24 cellular contexts compared by ENCODE assay signal in genomic region chr7:44497151-44498013, GRCh38. TPM values are rescaled to one million over a fixed set of nuclear protein-coding genes. Genes with fewer than 3 reads are reported as not detected.
DNase-seq lines count a peak whose midpoint lies in the region; ATAC-seq, FAIRE-seq and TF ChIP-seq lines count a peak whose summit lies in the region.
"Had no signal": no experiment of that assay in that cellular context is flagged by ENCODE, and none has a peak within 500 bp of the region (broad histone marks: within the 10 kb centered on the region; RNA-seq: fewer than 3 reads in every experiment).

No MANE protein-coding gene starts in this region.

- H2AK5ac ChIP-seq in mesenchymal stem cell (ENCODE audit: low read length, severe bottlenecking) = no peak overlapping the region

- no peaks in the 10 kb centered on the region for H3K36me3 ChIP-seq in heart left ventricle
- no peaks in the 10 kb centered on the region for H3K36me3 ChIP-seq in left ventricle myocardium inferior
- H3K36me3 ChIP-seq in K562 (ENCODE audit: control insufficient read depth, insufficient read depth, low read length) = no peaks in the 10 kb centered on the region
- no peaks in the 10 kb centered on the region for H3K36me3 ChIP-seq in mesenchymal stem cell (ENCODE audit: control insufficient read depth in 1 of 2, insufficient read depth in 2 of 2, low read depth in 1 of 2, low read length in 2 of 2)
- H3K36me3 ChIP-seq: MG63 had no signal

- BruUV-seq in K562 (replicated peaks; lab: Mats Ljungman, UMichigan) = no TSS peak

- DNase-seq in heart left ventricle (no peak), left ventricle myocardium inferior (no peak), K562 (ENCODE audit: extremely low read depth in 1 of 4, low spot score in 3 of 4) (peak in 2 of 4 experiments; percentile 43 to 51), mesenchymal stem cell (no peak), glutamatergic neuron (no peak)
- DNase-seq in stimulated activated effector memory CD8-positive, alpha-beta T cell treated with anti-CD3 and anti-CD28 coated beads, Interleukin-12 subunit alpha, Interleukin-12 subunit beta, amount 100 ng/mL, for 72 hours (ENCODE audit: low spot score in 2 of 2) = no peak
- DNase-seq: DMS153, DND-41, H7, KG1, MG63, NCI-H1105 treated with DMSO at 0.1 percent for 48 hours, NCI-H146, NCI-H1930, NCI-H2107, NCI-H524, NCI-H774 had no signal

- no peaks in the 10 kb centered on the region for H3K79me2 ChIP-seq in K562 (ENCODE audit: control insufficient read depth, insufficient read depth, low read length)

- H4K91ac ChIP-seq in mesenchymal stem cell (ENCODE audit: low read length) = no peak overlapping the region

- H3K4ac ChIP-seq in mesenchymal stem cell (ENCODE audit: low read depth in 1 of 2, low read length in 2 of 2) = no peak overlapping the region

- H3K4me1 ChIP-seq in heart left ventricle = peaks cover 0 to 10% (median 0%) of the 10 kb centered on the region in 12 donors
- H3K4me1 ChIP-seq in left ventricle myocardium inferior = peaks cover 5% of the 10 kb centered on the region
- H3K4me1 ChIP-seq in K562 (replicated peaks in 1 of 2; ENCODE audit: control insufficient read depth in 2 of 2, insufficient read depth in 2 of 2, low read length in 2 of 2) = peaks cover 2 to 22% of the 10 kb centered on the region in 2 experiments; a peak in 3 of 5 replicates
- H3K4me1 ChIP-seq in mesenchymal stem cell (ENCODE audit: control insufficient read depth, insufficient read depth, low read depth, low read length) = no peaks in the 10 kb centered on the region

- H3K4me2 ChIP-seq in K562 (ENCODE audit: insufficient read depth, low read length) (peak overlapping the region; percentile 14; the same call in 1 of the 2 replicates), mesenchymal stem cell (ENCODE audit: low read length, poor library complexity, severe bottlenecking) (no peak overlapping the region)

- WGBS in heart left ventricle, 4 donors = 92 to 98% (median 92%) methylated on average over 5 of the region's 5 CpGs
- 69% methylated on average over 3 of the region's 5 CpGs for WGBS in K562 (ENCODE audit: insufficient coverage, low coverage, missing lambda C conversion rate)
- 91% methylated on average over 3 of the region's 5 CpGs for WGBS in mesenchymal stem cell

- no peak overlapping the region for H4K8ac ChIP-seq in mesenchymal stem cell (ENCODE audit: low read length)

- H3K27ac Mint-ChIP-seq in stimulated activated effector memory CD8-positive, alpha-beta T cell treated with anti-CD3 and anti-CD28 coated beads, Interleukin-12 subunit alpha, Interleukin-12 subunit beta, amount 100 ng/mL, for 72 hours = no peak overlapping the region
- H3K27ac Mint-ChIP-seq in glutamatergic neuron (ENCODE audit: unreplicated experiment) = no peak overlapping the region

- peak; percentile 56 for FAIRE-seq in K562 (lab: Jason Lieb, UNC)
- FAIRE-seq: GM12892, GM19239 had no signal

- no peaks in the 10 kb centered on the region for H3K79me1 ChIP-seq in mesenchymal stem cell (replicated peaks; ENCODE audit: low read length, poor library complexity, severe bottlenecking)

- no peak for TF ChIP-seq CTCF in heart left ventricle (IDR thresholded peaks at IDR 0.05)
- TF ChIP-seq CTCF in left ventricle myocardium inferior (IDR thresholded peaks at IDR 0.05; ENCODE audit: borderline replicate concordance) = no peak
- no peak for TF ChIP-seq CTCF in K562 (IDR thresholded peaks at IDR 0.05 in 2 of 3, conservative IDR thresholded peaks at IDR 0.05 in 1 of 3; ENCODE audit: insufficient read depth in 2 of 3, low read depth in 1 of 3, low read length in 3 of 3)
- TF ChIP-seq CTCF in glutamatergic neuron (IDR thresholded peaks at IDR 0.05; ENCODE audit: partially characterized antibody, unreplicated experiment) = no peak

- no peaks in the 10 kb centered on the region for H3K9me3 Mint-ChIP-seq in stimulated activated effector memory CD8-positive, alpha-beta T cell treated with anti-CD3 and anti-CD28 coated beads, Interleukin-12 subunit alpha, Interleukin-12 subunit beta, amount 100 ng/mL, for 72 hours
- peaks cover 1% of the 10 kb centered on the region for H3K9me3 Mint-ChIP-seq in glutamatergic neuron (ENCODE audit: unreplicated experiment)

- H3K27me3 Mint-ChIP-seq in glutamatergic neuron (ENCODE audit: unreplicated experiment) = no peaks in the 10 kb centered on the region

- ATAC-seq in heart left ventricle (peak in 2 of 4 donors; percentile 11 to 32), K562 (peak; percentile 89), HG03469 (IDR thresholded peaks at IDR 0.05; ENCODE audit: unreplicated experiment) (no peak)
- ATAC-seq in stimulated activated effector memory CD8-positive, alpha-beta T cell treated with anti-CD3 and anti-CD28 coated beads, Interleukin-12 subunit alpha, Interleukin-12 subunit beta, amount 100 ng/mL, for 72 hours = peak; percentile 40

- no peak overlapping the region for H3K14ac ChIP-seq in mesenchymal stem cell (ENCODE audit: low read length in 2 of 2)

- H3K9me3 ChIP-seq in heart left ventricle = no peaks in the 10 kb centered on the region
- H3K9me3 ChIP-seq in left ventricle myocardium inferior (replicated peaks) = no peaks in the 10 kb centered on the region
- H3K9me3 ChIP-seq in K562 (replicated peaks; ENCODE audit: control insufficient read depth, insufficient read depth, low read depth, low read length) = no peaks in the 10 kb centered on the region
- no peaks in the 10 kb centered on the region for H3K9me3 ChIP-seq in mesenchymal stem cell (ENCODE audit: control insufficient read depth, low read length)
- H3K9me3 ChIP-seq: MG63 had no signal

- no peak overlapping the region for H3K4me3 ChIP-seq in heart left ventricle
- H3K4me3 ChIP-seq in left ventricle myocardium inferior = no peak overlapping the region
- H3K4me3 ChIP-seq in K562 = no peak overlapping the region
- no peak overlapping the region for H3K4me3 ChIP-seq in mesenchymal stem cell (ENCODE audit: insufficient read depth in 1 of 2, low read depth in 1 of 2, low read length in 2 of 2)
- H3K4me3 ChIP-seq: MG63 had no signal

- no peak overlapping the region for H3K18ac ChIP-seq in mesenchymal stem cell (ENCODE audit: low read depth in 1 of 2, low read length in 2 of 2)

- H3K4me3 Mint-ChIP-seq in stimulated activated effector memory CD8-positive, alpha-beta T cell treated with anti-CD3 and anti-CD28 coated beads, Interleukin-12 subunit alpha, Interleukin-12 subunit beta, amount 100 ng/mL, for 72 hours = no peak overlapping the region
- H3K4me3 Mint-ChIP-seq in glutamatergic neuron (ENCODE audit: unreplicated experiment) = no peak overlapping the region

- no peaks in the 10 kb centered on the region for H4K20me1 ChIP-seq in K562 (replicated peaks; ENCODE audit: control insufficient read depth, insufficient read depth, low read length)

- peak overlapping the region in 1 of 2 experiments; percentile 7; a peak in 1 of 4 replicates for H3K9ac ChIP-seq in K562 (ENCODE audit: insufficient read depth in 1 of 2, low read depth in 2 of 2, low read length in 2 of 2)
- H3K9ac ChIP-seq in mesenchymal stem cell (ENCODE audit: low read length) = no peak overlapping the region

- intact Hi-C loops in heart left ventricle (cut with DNase I) = loop anchor here in 1 of 10 donors (10.0 kb wide), 1 partner anchor 67 kb away; no protein-coding TSS in a partner anchor
- intact Hi-C loops in left ventricle myocardium inferior (cut with micrococcal nuclease) = no loop called here
- intact Hi-C loops in K562 (cut with micrococcal nuclease) = loop anchor here (5.0 kb wide), 1 partner anchor 70 kb away; no protein-coding TSS in a partner anchor

- H3K4me1 Mint-ChIP-seq in stimulated activated effector memory CD8-positive, alpha-beta T cell treated with anti-CD3 and anti-CD28 coated beads, Interleukin-12 subunit alpha, Interleukin-12 subunit beta, amount 100 ng/mL, for 72 hours = no peaks in the 10 kb centered on the region
- peaks cover 3% of the 10 kb centered on the region for H3K4me1 Mint-ChIP-seq in glutamatergic neuron (ENCODE audit: low read depth, unreplicated experiment)

- H2AFZ ChIP-seq in K562 (ENCODE audit: low read depth, low read length) (peak overlapping the region; percentile 49), mesenchymal stem cell (ENCODE audit: low read depth, low read length) (no peak overlapping the region)

- H3K27me3 ChIP-seq in heart left ventricle = peaks cover 0 to 4% (median 0%) of the 10 kb centered on the region in 9 donors
- H3K27me3 ChIP-seq in left ventricle myocardium inferior (ENCODE audit: low read depth) = peaks cover 11% of the 10 kb centered on the region
- H3K27me3 ChIP-seq in K562 (ENCODE audit: control insufficient read depth in 2 of 2, insufficient read depth in 2 of 2, low read length in 2 of 2) = no peaks in the 10 kb centered on the region
- peaks cover 4% of the 10 kb centered on the region in 2 experiments for H3K27me3 ChIP-seq in mesenchymal stem cell (ENCODE audit: control insufficient read depth in 1 of 2, insufficient read depth in 1 of 2, low read length in 2 of 2)
- H3K27me3 ChIP-seq: MG63 had no signal

- no peak for TF ChIP-seq EP300 in K562 (IDR thresholded peaks at IDR 0.05; ENCODE audit: low read length)

- POLR2A ChIA-PET in K562 (lab: Yijun Ruan, JAX) = interaction anchor here (0.5 to 1.0 kb wide), 2 partner anchors 79 to 150 kb away, joined by 3 read pairs; no protein-coding TSS in a partner anchor

- in situ Hi-C loops in K562 (cut with MboI) = no loop called here

- CTCF ChIA-PET in K562 (lab: Yijun Ruan, JAX; ENCODE audit: low intra/inter-chr PET ratio) = no interaction called here

- H3K23ac ChIP-seq in mesenchymal stem cell (ENCODE audit: low read length in 2 of 2) = no peak overlapping the region

- H3K36me3 Mint-ChIP-seq in stimulated activated effector memory CD8-positive, alpha-beta T cell treated with anti-CD3 and anti-CD28 coated beads, Interleukin-12 subunit alpha, Interleukin-12 subunit beta, amount 100 ng/mL, for 72 hours = no peaks in the 10 kb centered on the region
- H3K36me3 Mint-ChIP-seq in glutamatergic neuron (ENCODE audit: unreplicated experiment) = no peaks in the 10 kb centered on the region

- H2BK15ac ChIP-seq in mesenchymal stem cell (ENCODE audit: low read depth, poor library complexity, severe bottlenecking) = peak overlapping the region; percentile 5

- no peak overlapping the region for H2BK12ac ChIP-seq in mesenchymal stem cell (ENCODE audit: low read length in 2 of 2)

- no peak overlapping the region for H2BK5ac ChIP-seq in mesenchymal stem cell (ENCODE audit: low read depth, low read length, poor library complexity, severe bottlenecking)

- TF ChIP-seq POLR2A in heart left ventricle (IDR thresholded peaks at IDR 0.05) (no peak), K562 (conservative IDR thresholded peaks at IDR 0.05) (no peak)

- no peak for TF ChIP-seq RAD21 in K562 (CRISPR knock-in tag; conservative IDR thresholded peaks at IDR 0.05 in 1 of 2, IDR thresholded peaks at IDR 0.05 in 1 of 2)

- no peaks in the 10 kb centered on the region for H3K9me1 ChIP-seq in K562 (ENCODE audit: control insufficient read depth, insufficient read depth, low read length)

- H2BK120ac ChIP-seq in mesenchymal stem cell (ENCODE audit: low read depth, low read length) = no peak overlapping the region

- peak overlapping the region in 7 of 12 donors; percentile 22 to 75 (median 56) for H3K27ac ChIP-seq in heart left ventricle
- H3K27ac ChIP-seq in left ventricle myocardium inferior (replicated peaks) = no peak overlapping the region
- no peak overlapping the region for H3K27ac ChIP-seq in K562 (ENCODE audit: extremely low read depth, low read depth, low read length)
- H3K27ac ChIP-seq in mesenchymal stem cell (ENCODE audit: low read length, poor library complexity, severe bottlenecking) = no peak overlapping the region

RNA-seq across cellular contexts. Expression of gene NUDCD3, which starts 6.9 kb away (rescaled TPM):
- total RNA-seq in heart left ventricle (100 to 1,000 TPM in 4 of 9 donors, 10 to 100 TPM in 5; 59.5 to 133 (median 98.7) TPM), left ventricle myocardium inferior (107 TPM), K562 (2014; rRNA removed) (38.9 and 44.2 TPM in 2 replicates), K562 (2014; rRNA removed; fragmentation: Illumina TruSeq; extraction: Trizol) (34.1 and 34.5 TPM in 2 replicates), K562 (2015; rRNA removed; fragmentation: Illumina TruSeq; extraction: Trizol) (32.2 and 36.5 TPM in 2 replicates), K562 (2021) (64.2 and 67.5 TPM in 2 replicates), glutamatergic neuron (ENCODE audit: unreplicated experiment) (151 TPM)
- polyA plus RNA-seq in heart left ventricle (10 to 100 TPM; 16.7 to 54.6 TPM), K562 (2011; rRNA removed) (44.1 and 48.8 TPM in 2 replicates), K562 (2014; fragmentation: Illumina TruSeq; extraction: Trizol) (36.6 and 42.6 TPM in 2 replicates), K562 (2014; fragmentation: Nextera tagmentation; extraction: Ambion mirVana) (10 to 100 TPM; 24.8 to 51.1 TPM), K562 (2014; rRNA removed) (33.2 and 37.9 TPM in 2 replicates)
- total RNA-seq in K562 (2011; cell fraction: chromatin; rRNA removed; ENCODE audit: low replicate concordance) = 63.6 and 73.8 TPM in 2 replicates
- total RNA-seq in K562 (2011; cell fraction: nucleolus; rRNA removed) = 37.4 and 47.0 TPM in 2 replicates
- 50.4 and 63.1 TPM in 2 replicates for total RNA-seq in K562 (2011; cell fraction: nucleoplasm; rRNA removed)
- 31.6 and 43.3 TPM in 2 replicates for polyA plus RNA-seq in K562 (2011; cell fraction: cytosol; rRNA removed)
- polyA plus RNA-seq in K562 (2011; cell fraction: nucleus; rRNA removed) = 40.4 and 53.9 TPM in 2 replicates
- polyA plus RNA-seq in K562 (2012) = 43.7 and 44.4 TPM in 2 replicates
- 87.8 and 95.8 TPM in 2 replicates for polyA minus RNA-seq in K562 (2011; rRNA and poly(A)+ RNA removed)
- 34.4 and 44.3 TPM in 2 replicates for polyA minus RNA-seq in K562 (2011; cell fraction: cytosol; rRNA and poly(A)+ RNA removed)
- 27.1 and 34.5 TPM in 2 replicates for polyA minus RNA-seq in K562 (2011; cell fraction: nucleus; rRNA and poly(A)+ RNA removed)
- 37.7 TPM for polyA plus RNA-seq in mesenchymal stem cell (2013, experiment 1 of 2)
- 36.7 TPM for polyA plus RNA-seq in mesenchymal stem cell (2013, experiment 2 of 2)

RNA-seq across cellular contexts. Expression of gene NPC1L1, which starts 43.7 kb away (rescaled TPM):
- total RNA-seq in heart left ventricle (under 1 TPM in 5 of 9 donors, not detected in 4; 0.07 to 0.25 (median 0.14) TPM), left ventricle myocardium inferior (0.19 TPM), K562 (2014; rRNA removed) (0.18 TPM in 1 of 2 replicates, not detected in the other), K562 (2014; rRNA removed; fragmentation: Illumina TruSeq; extraction: Trizol) (not detected in 2 replicates), K562 (2015; rRNA removed; fragmentation: Illumina TruSeq; extraction: Trizol) (not detected in 2 replicates), K562 (2021) (0.02 and 0.07 TPM in 2 replicates), glutamatergic neuron (ENCODE audit: unreplicated experiment) (not detected)
- polyA plus RNA-seq in heart left ventricle (under 1 TPM; 0.03 to 0.11 TPM), K562 (2011; rRNA removed) (0.08 and 0.14 TPM in 2 replicates), K562 (2014; fragmentation: Illumina TruSeq; extraction: Trizol) (0.01 and 0.06 TPM in 2 replicates), K562 (2014; fragmentation: Nextera tagmentation; extraction: Ambion mirVana) (not detected), K562 (2014; rRNA removed) (0.07 TPM in 1 of 2 replicates, not detected in the other)
- total RNA-seq in K562 (2011; cell fraction: chromatin; rRNA removed; ENCODE audit: low replicate concordance) = 0.26 and 0.81 TPM in 2 replicates
- total RNA-seq in K562 (2011; cell fraction: nucleolus; rRNA removed) = 0.33 and 0.39 TPM in 2 replicates
- total RNA-seq in K562 (2011; cell fraction: nucleoplasm; rRNA removed) = 0.15 and 0.37 TPM in 2 replicates
- 0.10 and 0.18 TPM in 2 replicates for polyA plus RNA-seq in K562 (2011; cell fraction: cytosol; rRNA removed)
- polyA plus RNA-seq in K562 (2011; cell fraction: nucleus; rRNA removed) = 0.74 and 1.1 TPM in 2 replicates
- 0.08 and 0.11 TPM in 2 replicates for polyA plus RNA-seq in K562 (2012)
- 0.06 and 0.11 TPM in 2 replicates for polyA minus RNA-seq in K562 (2011; rRNA and poly(A)+ RNA removed)
- not detected in 2 replicates for polyA minus RNA-seq in K562 (2011; cell fraction: cytosol; rRNA and poly(A)+ RNA removed)
- polyA minus RNA-seq in K562 (2011; cell fraction: nucleus; rRNA and poly(A)+ RNA removed) = 0.13 and 0.44 TPM in 2 replicates
- 0.22 TPM for polyA plus RNA-seq in mesenchymal stem cell (2013, experiment 1 of 2)
- 0.21 TPM for polyA plus RNA-seq in mesenchymal stem cell (2013, experiment 2 of 2)
- total RNA-seq: A172, H7, HT1080, SK-MEL-5 had no signal
- polyA plus RNA-seq: BJ had no signal

Comparison
In these comparisons a context has a peak if more than half of its experiments do, and no peak if none do; other contexts are left out.
1. H3K27ac ChIP-seq: peak in heart left ventricle (7 of 12); none in left ventricle myocardium inferior (single experiment), K562 (single experiment) and mesenchymal stem cell (single experiment).